In the genomic region with DNA sequence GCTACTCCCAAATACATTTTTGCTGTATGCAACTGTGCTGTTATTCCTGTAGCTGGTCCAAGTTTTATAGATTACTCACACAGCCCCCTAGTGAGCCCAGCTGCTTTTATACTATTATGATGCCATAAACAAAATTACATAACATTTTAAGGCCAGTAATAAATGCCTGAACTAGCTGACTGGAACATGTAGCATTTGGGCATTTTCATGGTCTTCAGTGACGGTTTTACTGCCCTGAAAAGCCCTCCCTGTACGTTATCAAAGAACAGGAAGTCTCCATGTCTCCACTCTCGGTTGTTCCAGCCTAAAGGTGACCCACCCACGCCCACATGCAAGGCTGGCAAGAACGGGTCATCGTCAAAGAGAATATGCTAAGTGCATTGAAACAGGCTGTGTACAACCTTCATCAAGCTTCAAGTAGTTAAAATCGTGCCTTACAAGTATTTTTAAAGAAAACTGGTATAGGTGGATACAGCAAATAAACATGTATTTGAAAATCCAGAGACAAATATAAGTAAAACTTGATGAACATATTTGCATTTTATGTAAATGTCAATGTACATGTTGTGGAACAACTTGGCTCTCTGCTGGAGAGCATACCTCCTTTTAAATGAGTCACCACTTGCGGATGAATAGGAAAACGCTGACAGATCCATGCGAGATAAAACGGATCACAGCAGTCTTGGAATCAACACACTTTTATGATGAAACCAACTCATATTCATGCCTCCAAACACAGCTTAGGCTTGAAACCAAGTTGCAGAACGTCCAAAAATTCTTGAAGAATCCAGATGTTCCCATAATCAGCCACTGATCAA, we compare ENCODE assay signal across 12 cellular contexts.
DNase-seq lines count a peak whose midpoint lies in the region; ATAC-seq, FAIRE-seq and TF ChIP-seq lines count a peak whose summit lies in the region.
"Had no signal": no experiment of that assay in that cellular context is flagged by ENCODE, and none has a peak within 500 bp of the region (broad histone marks: within the 10 kb centered on the region; RNA-seq: fewer than 3 reads in every experiment).

No MANE protein-coding gene starts in this region.

- FAIRE-seq in H54 (lab: Jason Lieb, UNC), result peak; percentile 41

- intact Hi-C loops in spleen (cut with DNase I; ENCODE audit: low total_unique reads), result no loop called here

- peaks cover 33 to 41% of the 10 kb centered on the region in 2 donors for H3K4me1 Mint-ChIP-seq in immature natural killer cell

- POLR2A ChIA-PET in RWPE1 (lab: Yijun Ruan, JAX; ENCODE audit: low non-redundant PET), result no interaction called here

- TF ChIP-seq POLR2A in H54 (IDR thresholded peaks at IDR 0.05; ENCODE audit: low read depth, low read length), result no peak
- TF ChIP-seq POLR2A in spleen (IDR thresholded peaks at IDR 0.05), result no peak

- H3K4me3 Mint-ChIP-seq in immature natural killer cell, result no peak overlapping the region

- H3K36me3 Mint-ChIP-seq in immature natural killer cell, result peaks cover 0 to 8% (median 0%) of the 10 kb centered on the region in 3 donors

- H3K9me3 Mint-ChIP-seq in immature natural killer cell, result no peaks in the 10 kb centered on the region

- H3K36me3 ChIP-seq in spleen, result no peaks in the 10 kb centered on the region
- H3K36me3 ChIP-seq: colonic mucosa had no signal

- DNase-seq in H54 (ENCODE audit: insufficient read length, low spot score), result peak; percentile 52
- DNase-seq in RWPE1 (ENCODE audit: low spot score), result peak; percentile 55
- peak; percentile 31 for DNase-seq in renal cortical epithelial cell (ENCODE audit: low read depth)
- DNase-seq in NCI-H2107 (lab: John Stamatoyannopoulos, UW), result no peak
- DNase-seq in immature natural killer cell, result no peak
- no peak for DNase-seq in spleen
- DNase-seq: colonic mucosa; NCI-H1092 treated with DMSO at 0.1 percent for 48 hours; stimulated activated CD4-positive, alpha-beta T cell treated with anti-CD3 and anti-CD28 coated beads, Interleukin-12 subunit alpha, Interleukin-12 subunit beta, amount 100 ng/mL, for 4 hours had no signal

- 56 to 77% (median 66%) methylated on average over 12 of the region's 12 CpGs for WGBS in spleen, 5 donors

- H3K27ac ChIP-seq in RWPE1 (no peak overlapping the region), spleen (no peak overlapping the region)
- H3K27ac ChIP-seq: colonic mucosa had no signal

- H3K27me3 ChIP-seq in spleen (replicated peaks in 1 of 7), result no peaks in the 10 kb centered on the region
- H3K27me3 ChIP-seq: colonic mucosa had no signal

- CTCF ChIA-PET in RWPE1 (lab: Yijun Ruan, JAX), result no interaction called here

- H3K9me3 ChIP-seq in spleen, result no peaks in the 10 kb centered on the region
- H3K9me3 ChIP-seq: colonic mucosa had no signal

- H3K27ac Mint-ChIP-seq in immature natural killer cell, result no peak overlapping the region

- H3K4me1 ChIP-seq in spleen, result peaks cover 0 to 8% (median 0%) of the 10 kb centered on the region in 6 donors
- H3K4me1 ChIP-seq: colonic mucosa had no signal

- no peak for TF ChIP-seq CTCF in RWPE1 (conservative IDR thresholded peaks at IDR 0.05; ENCODE audit: low read depth)
- no peak for TF ChIP-seq CTCF in spleen (IDR thresholded peaks at IDR 0.05 in 8 of 11, conservative IDR thresholded peaks at IDR 0.05 in 3 of 11)

- peaks cover 0 to 3% (median 0%) of the 10 kb centered on the region in 3 donors for H3K27me3 Mint-ChIP-seq in immature natural killer cell (ENCODE audit: low read depth in 3 of 3)

- no peak overlapping the region for H3K4me3 ChIP-seq in spleen
- H3K4me3 ChIP-seq: colonic mucosa had no signal

- peak; percentile 60 for ATAC-seq in esophagus mucosa
- no peak for ATAC-seq in HG03280 (IDR thresholded peaks at IDR 0.05; ENCODE audit: unreplicated experiment)
- ATAC-seq: left lobe of liver had no signal

Comparison
In these comparisons a context has a peak if more than half of its experiments do, and no peak if none do; other contexts are left out.
1. DNase-seq: peak in H54 (single experiment), RWPE1 (single experiment) and renal cortical epithelial cell (single experiment); none in NCI-H2107 (single experiment), immature natural killer cell (0 of 3) and spleen (single experiment).